ENCODE assay signal across 8 cellular contexts in genomic region chr9:91362212-91362611, GRCh38. TPM values are rescaled to one million over a fixed set of nuclear protein-coding genes. Genes with fewer than 3 reads are reported as not detected.
A peak's percentile ranks its signal among the peaks of the same experiment; 100 is the strongest.
DNase-seq lines count a peak whose midpoint lies in the region; ATAC-seq and TF ChIP-seq lines count a peak whose summit lies in the region.

No MANE protein-coding gene starts in this region.

- no peaks in the 10 kb centered on the region for H3K9me3 ChIP-seq in body of pancreas
- no peaks in the 10 kb centered on the region for H3K9me3 ChIP-seq in naive thymus-derived CD4-positive, alpha-beta T cell (ENCODE audit: control insufficient read depth in 2 of 3, low read length in 3 of 3)

- peaks cover 0 to 17% (median 3%) of the 10 kb centered on the region in 5 donors for H3K36me3 Mint-ChIP-seq in naive thymus-derived CD4-positive, alpha-beta T cell

- H3K4me3 Mint-ChIP-seq in naive thymus-derived CD4-positive, alpha-beta T cell: peak overlapping the region; percentile 83 to 99 (median 92)

- peaks cover 26% of the 10 kb centered on the region for H3K4me1 ChIP-seq in body of pancreas
- H3K4me1 ChIP-seq in naive thymus-derived CD4-positive, alpha-beta T cell (ENCODE audit: control insufficient read depth in 2 of 2, insufficient read depth in 2 of 2, low read length in 2 of 2): peaks cover 9 to 18% of the 10 kb centered on the region in 2 donors

- H3K4me1 Mint-ChIP-seq in naive thymus-derived CD4-positive, alpha-beta T cell: peaks cover 38 to 52% (median 49%) of the 10 kb centered on the region in 7 donors

- no peaks in the 10 kb centered on the region for H3K36me3 ChIP-seq in body of pancreas (replicated peaks in 1 of 2; ENCODE audit: insufficient read depth in 1 of 2, low read depth in 2 of 2)
- H3K36me3 ChIP-seq in naive thymus-derived CD4-positive, alpha-beta T cell (ENCODE audit: control insufficient read depth in 2 of 3, insufficient read depth in 3 of 3, low read length in 3 of 3): peaks cover 0 to 4% (median 0%) of the 10 kb centered on the region in 3 experiments

- DNase-seq in AG10803 (ENCODE audit: low read depth) (no peak), body of pancreas (no peak), lower leg skin (ENCODE audit: low spot score in 2 of 2) (no peak), amygdala (lab: John Stamatoyannopoulos, UW) (no peak)
- no peak for DNase-seq in naive thymus-derived CD4-positive, alpha-beta T cell
- DNase-seq in stimulated activated CD4-positive, alpha-beta T cell treated with anti-CD3 and anti-CD28 coated beads, Interleukin-4, amount 100 ng/mL, for 4 hours: no peak

- TF ChIP-seq POLR2A in body of pancreas (IDR thresholded peaks at IDR 0.05) (no peak), lower leg skin (IDR thresholded peaks at IDR 0.05) (no peak)

- 62 to 63% methylated on average over 11 of the region's 11 CpGs for WGBS in body of pancreas, 2 donors
- WGBS in lower leg skin, 2 donors: 47 to 60% methylated on average over 11 of the region's 11 CpGs

- ATAC-seq in HG03460 (IDR thresholded peaks at IDR 0.05; ENCODE audit: unreplicated experiment): peak; percentile 8
- no peak for ATAC-seq in body of pancreas
- ATAC-seq in naive thymus-derived CD4-positive, alpha-beta T cell: no peak
- no peak for ATAC-seq in GM21619 (IDR thresholded peaks at IDR 0.05; ENCODE audit: unreplicated experiment)

- peak overlapping the region; percentile 81 to 96 (median 93) for H3K27ac Mint-ChIP-seq in naive thymus-derived CD4-positive, alpha-beta T cell

- H3K27ac ChIP-seq in body of pancreas: peak overlapping the region; percentile 87 to 97 (median 92)
- H3K27ac ChIP-seq in naive thymus-derived CD4-positive, alpha-beta T cell (ENCODE audit: low read depth, low read length): peak overlapping the region; percentile 82

- intact Hi-C loops in body of pancreas (cut with DNase I) (no loop called here), lower leg skin (cut with DNase I; ENCODE audit: low total_unique reads) (loop anchor here (10.0 kb wide), 1 partner anchor 57 kb away; no protein-coding TSS in a partner anchor)
- intact Hi-C loops in naive thymus-derived CD4-positive, alpha-beta T cell (cut with micrococcal nuclease): loop anchor here (5.0 to 10.0 kb wide), 4 partner anchors 155 to 1897 kb away; no protein-coding TSS in a partner anchor

- H3K4me3 ChIP-seq in AG10803 (ENCODE audit: low read length) (peak overlapping the region; percentile 49), body of pancreas (no peak overlapping the region), lower leg skin (ENCODE audit: low read depth, poor library complexity, severe bottlenecking) (no peak overlapping the region)
- peak overlapping the region; percentile 82 for H3K4me3 ChIP-seq in naive thymus-derived CD4-positive, alpha-beta T cell (ENCODE audit: low read length)

- no peaks in the 10 kb centered on the region for H3K27me3 ChIP-seq in body of pancreas
- no peaks in the 10 kb centered on the region for H3K27me3 ChIP-seq in naive thymus-derived CD4-positive, alpha-beta T cell (ENCODE audit: control insufficient read depth in 2 of 2, insufficient read depth in 2 of 2, low read length in 2 of 2)

- CTCF ChIA-PET in naive thymus-derived CD4-positive, alpha-beta T cell (lab: Charles Lee): interaction anchor here (1.2 kb wide), 1 partner anchor 64 kb away, joined by 4 read pairs; no protein-coding TSS in a partner anchor

- no peaks in the 10 kb centered on the region for H3K27me3 Mint-ChIP-seq in naive thymus-derived CD4-positive, alpha-beta T cell

- TF ChIP-seq CTCF in AG10803 (conservative IDR thresholded peaks at IDR 0.05; ENCODE audit: low read length) (no peak), body of pancreas (IDR thresholded peaks at IDR 0.05) (no peak), lower leg skin (IDR thresholded peaks at IDR 0.05) (no peak)

- H3K9me3 Mint-ChIP-seq in naive thymus-derived CD4-positive, alpha-beta T cell: peaks cover 0 to 4% (median 0%) of the 10 kb centered on the region in 11 donors

- POLR2A ChIA-PET in naive thymus-derived CD4-positive, alpha-beta T cell (lab: Charles Lee): interaction anchor here (0.5 to 0.6 kb wide), 2 partner anchors 51 to 1297 kb away, joined by 3 read pairs; no protein-coding TSS in a partner anchor

RNA-seq across cellular contexts. Expression of gene AUH, which starts 0.5 kb away (rescaled TPM):
- total RNA-seq in body of pancreas (10 to 100 TPM; 47.7 to 75.8 TPM), lower leg skin (10 to 100 TPM; 30.7 to 54.4 (median 32.4) TPM)
- 10 to 100 TPM; 17.2 to 30.1 (median 25.9) TPM for total RNA-seq in naive thymus-derived CD4-positive, alpha-beta T cell
- polyA plus RNA-seq in naive thymus-derived CD4-positive, alpha-beta T cell: 10 to 100 TPM; 11.6 to 12.1 TPM

Comparison
In these comparisons a context has a peak if more than half of its experiments do, and no peak if none do; other contexts are left out.
1. H3K4me3 ChIP-seq: peak in AG10803 (single experiment) and naive thymus-derived CD4-positive, alpha-beta T cell (single experiment); none in body of pancreas (0 of 2) and lower leg skin (single experiment).